1 cellular context compared by ENCODE assay signal in the genomic region with DNA sequence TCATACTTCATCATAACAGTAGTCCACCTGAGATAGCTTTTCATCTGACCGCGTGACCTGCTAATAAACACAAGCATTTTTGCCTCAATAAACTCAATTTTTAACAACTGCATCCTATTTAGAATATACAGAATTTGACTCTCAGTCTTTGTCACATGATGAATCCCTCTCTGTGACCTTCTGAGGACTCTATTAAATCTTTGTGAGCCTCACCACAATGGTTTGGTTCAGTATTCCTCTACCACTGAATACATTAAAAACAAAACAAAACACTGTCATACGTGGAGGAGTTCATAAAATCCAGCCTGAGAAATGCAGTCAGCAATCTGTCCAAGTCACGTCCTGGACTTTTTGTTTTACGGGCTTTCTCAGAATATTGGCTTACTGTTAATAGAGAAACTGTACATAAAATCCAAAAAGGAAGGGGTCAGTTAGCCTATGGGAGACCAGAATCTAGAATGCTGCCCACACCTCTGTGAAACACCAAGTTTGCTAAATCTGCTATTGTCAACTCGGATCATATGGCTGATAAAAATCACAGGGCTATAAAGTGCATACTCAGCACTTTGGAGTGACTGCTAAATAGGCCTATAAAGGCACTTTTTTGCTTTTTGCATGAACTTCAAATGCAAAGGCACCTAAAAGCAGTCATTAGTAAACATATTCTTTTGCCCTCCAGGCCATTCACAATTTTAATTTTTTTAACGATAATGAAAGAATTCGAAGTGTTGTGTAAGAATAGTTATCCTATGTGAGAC.
TF ChIP-seq lines count a peak whose summit lies in the region.

No MANE protein-coding gene starts in this region.

TF ChIP-seq in HEK293, 187 proteins besides CTCF, POLR2A, EP300 and RAD21 (continued from another document):
- TF ChIP-seq, protein P1, sequence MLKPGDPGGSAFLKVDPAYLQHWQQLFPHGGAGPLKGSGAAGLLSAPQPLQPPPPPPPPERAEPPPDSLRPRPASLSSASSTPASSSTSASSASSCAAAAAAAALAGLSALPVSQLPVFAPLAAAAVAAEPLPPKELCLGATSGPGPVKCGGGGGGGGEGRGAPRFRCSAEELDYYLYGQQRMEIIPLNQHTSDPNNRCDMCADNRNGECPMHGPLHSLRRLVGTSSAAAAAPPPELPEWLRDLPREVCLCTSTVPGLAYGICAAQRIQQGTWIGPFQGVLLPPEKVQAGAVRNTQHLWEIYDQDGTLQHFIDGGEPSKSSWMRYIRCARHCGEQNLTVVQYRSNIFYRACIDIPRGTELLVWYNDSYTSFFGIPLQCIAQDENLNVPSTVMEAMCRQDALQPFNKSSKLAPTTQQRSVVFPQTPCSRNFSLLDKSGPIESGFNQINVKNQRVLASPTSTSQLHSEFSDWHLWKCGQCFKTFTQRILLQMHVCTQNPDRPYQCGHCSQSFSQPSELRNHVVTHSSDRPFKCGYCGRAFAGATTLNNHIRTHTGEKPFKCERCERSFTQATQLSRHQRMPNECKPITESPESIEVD (tag by site-specific recombination; IDR thresholded peaks at IDR 0.05) = 0 out of 2 replicates have a peak, but pooled peaks have one; percentile 28
- TF ChIP-seq ZNF248 (tag by site-specific recombination; IDR thresholded peaks at IDR 0.05) = no peak
